ENCODE assay signal across 1 cellular context in the genomic region with DNA sequence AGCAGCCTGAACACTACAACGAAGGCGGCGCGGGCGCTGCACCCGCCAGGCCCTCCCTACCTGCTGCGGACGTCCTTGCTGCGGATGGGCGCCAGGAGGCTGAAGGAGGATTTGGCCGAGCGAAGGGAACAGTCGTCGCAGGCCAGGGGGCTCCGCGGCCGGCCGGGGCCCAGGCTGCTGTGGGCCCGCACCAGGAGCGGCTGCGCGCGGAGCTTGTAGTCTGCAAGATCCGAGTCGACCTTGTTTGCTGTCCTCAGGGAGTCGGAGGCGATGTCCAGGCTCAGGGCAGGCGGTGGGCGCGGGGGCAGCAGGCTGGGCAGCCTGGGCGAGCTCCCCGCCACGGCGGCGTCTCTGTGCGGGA.
TF ChIP-seq lines count a peak whose summit lies in the region.

No MANE protein-coding gene starts in this region.

TF ChIP-seq in GM12878, 131 proteins besides CTCF, POLR2A, EP300 and RAD21:
- 0 out of 2 replicates have a peak, but pooled peaks have one; percentile 3 for TF ChIP-seq CREM (IDR thresholded peaks at IDR 0.05; ENCODE audit: low read depth)
- no peak for TF ChIP-seq ZNF217 (IDR thresholded peaks at IDR 0.05)
- TF ChIP-seq MEF2B (IDR thresholded peaks at IDR 0.05; ENCODE audit: partially characterized antibody, poor library complexity, severe bottlenecking): no peak
- TF ChIP-seq SIN3A (IDR thresholded peaks at IDR 0.05; ENCODE audit: low read depth, low read length): 0 out of 2 replicates have a peak, but pooled peaks have one; percentile 41
